Comparison of ENCODE assay signal across 17 cellular contexts in genomic region chr6:38420207-38420606, GRCh38.
"Had no signal": no experiment of that assay in that cellular context is flagged by ENCODE, and none has a peak within 500 bp of the region (broad histone marks: within the 10 kb centered on the region; RNA-seq: fewer than 3 reads in every experiment).

No MANE protein-coding gene starts in this region.

- ATAC-seq: activated naive CD8-positive, alpha-beta T cell treated with anti-CD3 and anti-CD28 coated beads, Interleukin-2, amount 50 U/mL, for 24 hours; activated T-helper 17 cell treated with anti-CD3 and anti-CD28 coated beads, Interleukin-2, amount 50 U/mL, for 72 hours; gastroesophageal sphincter; naive thymus-derived CD4-positive, alpha-beta T cell; stimulated activated naive B cell treated with anti-CD40 and anti-IgM and Interleukin-4, amounts not matched to agents 10 μg/mL and 1 μg/mL and 100 μg/mL, for 72 hours; T-cell had no signal

- H3K27ac Mint-ChIP-seq: activated naive CD4-positive, alpha-beta T cell treated with anti-CD3 and anti-CD28 coated beads for 36 hours; activated naive CD8-positive, alpha-beta T cell treated with anti-CD3 and anti-CD28 coated beads, Interleukin-2, amount 50 U/mL, for 24 hours; activated T-helper 17 cell treated with anti-CD3 and anti-CD28 coated beads, Interleukin-2, amount 50 U/mL, for 72 hours; naive thymus-derived CD4-positive, alpha-beta T cell; stimulated activated naive B cell treated with anti-CD40 and anti-IgM and Interleukin-4, amounts not matched to agents 10 μg/mL and 1 μg/mL and 100 μg/mL, for 72 hours; T-cell had no signal

- H3K4me1 Mint-ChIP-seq: activated naive CD8-positive, alpha-beta T cell treated with anti-CD3 and anti-CD28 coated beads, Interleukin-2, amount 50 U/mL, for 24 hours; activated T-helper 17 cell treated with anti-CD3 and anti-CD28 coated beads, Interleukin-2, amount 50 U/mL, for 72 hours; naive thymus-derived CD4-positive, alpha-beta T cell; T-cell had no signal

- H3K27me3 Mint-ChIP-seq: activated naive CD8-positive, alpha-beta T cell treated with anti-CD3 and anti-CD28 coated beads, Interleukin-2, amount 50 U/mL, for 24 hours; activated T-helper 17 cell treated with anti-CD3 and anti-CD28 coated beads, Interleukin-2, amount 50 U/mL, for 72 hours; naive thymus-derived CD4-positive, alpha-beta T cell; stimulated activated naive B cell treated with anti-CD40 and anti-IgM and Interleukin-4, amounts not matched to agents 10 μg/mL and 1 μg/mL and 100 μg/mL, for 72 hours; T-cell had no signal

- H3K9me3 Mint-ChIP-seq: activated naive CD4-positive, alpha-beta T cell treated with anti-CD3 and anti-CD28 coated beads for 36 hours; activated naive CD8-positive, alpha-beta T cell treated with anti-CD3 and anti-CD28 coated beads, Interleukin-2, amount 50 U/mL, for 24 hours; activated T-helper 17 cell treated with anti-CD3 and anti-CD28 coated beads, Interleukin-2, amount 50 U/mL, for 72 hours; stimulated activated naive B cell treated with anti-CD40 and anti-IgM and Interleukin-4, amounts not matched to agents 10 μg/mL and 1 μg/mL and 100 μg/mL, for 72 hours; T-cell had no signal

- H3K4me3 Mint-ChIP-seq: activated naive CD4-positive, alpha-beta T cell treated with anti-CD3 and anti-CD28 coated beads for 36 hours; activated naive CD8-positive, alpha-beta T cell treated with anti-CD3 and anti-CD28 coated beads, Interleukin-2, amount 50 U/mL, for 24 hours; activated T-helper 17 cell treated with anti-CD3 and anti-CD28 coated beads, Interleukin-2, amount 50 U/mL, for 72 hours; naive thymus-derived CD4-positive, alpha-beta T cell; stimulated activated naive B cell treated with anti-CD40 and anti-IgM and Interleukin-4, amounts not matched to agents 10 μg/mL and 1 μg/mL and 100 μg/mL, for 72 hours; T-cell had no signal

- H3K36me3 Mint-ChIP-seq: stimulated activated naive B cell treated with anti-CD40 and anti-IgM and Interleukin-4, amounts not matched to agents 10 μg/mL and 1 μg/mL and 100 μg/mL, for 72 hours had no signal

- DNase-seq: activated CD4-positive, CD25-positive, alpha-beta regulatory T cell treated with anti-CD3 and anti-CD28 coated beads, Interleukin-2, amount 50 U/mL, for 72 hours; activated naive CD4-positive, alpha-beta T cell treated with anti-CD3 and anti-CD28 coated beads for 36 hours; activated naive CD8-positive, alpha-beta T cell treated with anti-CD3 and anti-CD28 coated beads, Interleukin-2, amount 50 U/mL, for 24 hours; activated T-cell treated with anti-CD3 and anti-CD28 coated beads for 4 hours; esophagus squamous epithelium; naive thymus-derived CD4-positive, alpha-beta T cell; retina; stimulated activated CD4-positive, alpha-beta T cell treated with anti-CD3 and anti-CD28 coated beads, Interleukin-15, amount 100 ng/mL, for 24 hours; stimulated activated CD4-positive, alpha-beta T cell treated with anti-CD3 and anti-CD28 coated beads, Interleukin-4, amount 100 ng/mL, for 1 hour; stimulated activated naive B cell treated with anti-CD40 and anti-IgM and Interleukin-4, amounts not matched to agents 10 μg/mL and 1 μg/mL and 100 μg/mL, for 72 hours; T-cell; T1000; thyroid gland had no signal

- H3K4me3 ChIP-seq: ascending aorta, esophagus squamous epithelium, gastroesophageal sphincter, skin epidermis, thyroid gland had no signal
